In genomic region chr1:116595946-116596741, GRCh38 we compare ENCODE assay signal across 8 cellular contexts. TPM values are rescaled to one million over a fixed set of nuclear protein-coding genes. Genes with fewer than 3 reads are reported as not detected.
DNase-seq lines count a peak whose midpoint lies in the region; ATAC-seq, FAIRE-seq and TF ChIP-seq lines count a peak whose summit lies in the region.
"Not testable (repeated sequence)": the region's sequence is repeated elsewhere in the genome, so short reads cannot be mapped to it uniquely, and the experiment has no call there.

No MANE protein-coding gene starts in this region.

- 46% methylated on average over 8 of the region's 8 CpGs; no CpG with 5 or more reads in 1 of the 2 experiments for WGBS in H1 (ENCODE audit: extremely low coverage in 1 of 2, insufficient coverage in 1 of 2, insufficient read length in 1 of 2, insufficient replicate concordance in 2 of 2, low coverage in 1 of 2, low lambda C conversion rate in 2 of 2, missing lambda C conversion rate in 1 of 2), 2 experiments
- 12% methylated on average over 8 of the region's 8 CpGs for WGBS in right lobe of liver (ENCODE audit: insufficient coverage, low coverage, low lambda C conversion rate, missing lambda C conversion rate)

- H3K4me2 ChIP-seq in H1 (ENCODE audit: insufficient read depth in 1 of 2, low read depth in 2 of 2, low read length in 2 of 2) = not testable (repeated sequence)

- not testable (repeated sequence) for H4K91ac ChIP-seq in H1 (replicated peaks; ENCODE audit: insufficient read length, low read length)

- intact Hi-C loops in right lobe of liver (cut with DNase I) = not testable (repeated sequence)

- H3K27ac ChIP-seq in H1 (ENCODE audit: low read depth, low read length); right lobe of liver: not testable (repeated sequence)

- H3K79me2 ChIP-seq in H1 (ENCODE audit: control insufficient read depth in 1 of 2, insufficient read depth in 2 of 2, low read length in 2 of 2) = not testable (repeated sequence)

- not testable (repeated sequence) for H2AK5ac ChIP-seq in H1 (ENCODE audit: low read depth, low read length)

- not testable (repeated sequence) for H2BK120ac ChIP-seq in H1 (replicated peaks; ENCODE audit: low read depth, low read length)

- FAIRE-seq in H1 (lab: Jason Lieb, UNC) = peak; percentile 62

- peak; percentile 26 to 41; a peak in 3 of 4 replicates for TF ChIP-seq RAD21 in H1 (IDR thresholded peaks at IDR 0.05 in 1 of 2, conservative IDR thresholded peaks at IDR 0.05 in 1 of 2; ENCODE audit: low read depth in 2 of 2, low read length in 2 of 2)

- POLR2A ChIA-PET in H1 (lab: Charles Lee; ENCODE audit: partially characterized antibody) = not testable (repeated sequence)

- not testable (repeated sequence) for H3K9ac ChIP-seq in H1 (replicated peaks in 1 of 4; ENCODE audit: extremely low read depth in 1 of 4, low read depth in 3 of 4, low read length in 3 of 4)

- H3K14ac ChIP-seq in H1 (ENCODE audit: insufficient read length) = not testable (repeated sequence)

- not testable (repeated sequence) for H3K4ac ChIP-seq in H1 (replicated peaks; ENCODE audit: insufficient read length, low read depth, low read length)

- not testable (repeated sequence) for TF ChIP-seq POLR2A in H1 (IDR thresholded peaks at IDR 0.05; ENCODE audit: control extremely low read depth in 1 of 2, low read depth in 2 of 2, low read length in 2 of 2); right lobe of liver (IDR thresholded peaks at IDR 0.05)

- H3K79me1 ChIP-seq in H1 (ENCODE audit: low read depth, low read length) = not testable (repeated sequence)

- TF ChIP-seq EP300 in H1 (IDR thresholded peaks at IDR 0.05; ENCODE audit: borderline replicate concordance in 1 of 2, low read depth in 2 of 2, low read length in 2 of 2) = not testable (repeated sequence)

- H3K56ac ChIP-seq in H1 (replicated peaks; ENCODE audit: insufficient read length, low read depth, low read length) = not testable (repeated sequence)

- H3K36me3 ChIP-seq in H1 (ENCODE audit: control insufficient read depth in 2 of 4, insufficient read depth in 4 of 4, low read length in 3 of 4); right lobe of liver: not testable (repeated sequence)

- H3K4me3 ChIP-seq in AG09309 (ENCODE audit: control insufficient read depth, low read depth, low read length); H1 (ENCODE audit: extremely low read depth in 1 of 4, insufficient read depth in 2 of 4, low read depth in 3 of 4, low read length in 4 of 4); right lobe of liver: not testable (repeated sequence)

- H2AFZ ChIP-seq in H1 (ENCODE audit: low read length) = not testable (repeated sequence)

- TF ChIP-seq CTCF in AG09309 (IDR thresholded peaks at IDR 0.05; ENCODE audit: control insufficient read depth, insufficient read depth, low read depth, low read length, missing control alignments) (peak; percentile 51), H1 (IDR thresholded peaks at IDR 0.05; ENCODE audit: control extremely low read depth in 1 of 3, insufficient read depth in 1 of 3, low read depth in 1 of 3, low read length in 3 of 3) (peak; percentile 21 to 55 (median 39)), right lobe of liver (IDR thresholded peaks at IDR 0.05) (peak; percentile 43 to 51 (median 46))

- H4K8ac ChIP-seq in H1 (ENCODE audit: extremely low read depth, insufficient read depth, low read length) = not testable (repeated sequence)

- not testable (repeated sequence) for H3K4me1 ChIP-seq in H1 (replicated peaks in 1 of 4; ENCODE audit: control insufficient read depth in 3 of 4, insufficient read depth in 4 of 4, low read length in 3 of 4)
- H3K4me1 ChIP-seq in right lobe of liver = peaks cover 0 to 18% (median 5%) of the 10 kb centered on the region in 4 donors

- not testable (repeated sequence) for H3K9me3 ChIP-seq in H1 (ENCODE audit: insufficient read depth in 2 of 2, low read depth in 1 of 2, low read length in 1 of 2); right lobe of liver

- H4K20me1 ChIP-seq in H1 (replicated peaks in 1 of 2; ENCODE audit: control insufficient read depth in 1 of 2, insufficient read depth in 2 of 2, low read length in 2 of 2) = not testable (repeated sequence)

- H3K23ac ChIP-seq in H1 (ENCODE audit: insufficient read length) = not testable (repeated sequence)

- not testable (repeated sequence) for DNase-seq in AG09309 (ENCODE audit: low read depth); H1 (ENCODE audit: low read depth in 1 of 2, low spot score in 2 of 2); right lobe of liver
- peak; percentile 40 for DNase-seq in RKO (ENCODE audit: low spot score)
- DNase-seq in activated T-cell treated with anti-CD3 and anti-CD28 coated beads for 1 hour (ENCODE audit: low read depth) = peak; percentile 13
- peak; percentile 52 for DNase-seq in stimulated activated CD4-positive, alpha-beta T cell treated with anti-CD3 and anti-CD28 coated beads, Interleukin-15, amount 100 ng/mL, for 24 hours

- H3K23me2 ChIP-seq in H1 (ENCODE audit: low read depth, low read length) = not testable (repeated sequence)

- H2BK20ac ChIP-seq in H1 (ENCODE audit: low read length) = not testable (repeated sequence)

- not testable (repeated sequence) for H4K5ac ChIP-seq in H1 (ENCODE audit: insufficient read length, low read depth, low read length)

- not testable (repeated sequence) for H3K18ac ChIP-seq in H1 (ENCODE audit: extremely low read depth, low read length)

- H2BK12ac ChIP-seq in H1 (ENCODE audit: low read depth, low read length) = not testable (repeated sequence)

- not testable (repeated sequence) for H2BK15ac ChIP-seq in H1 (ENCODE audit: low read length)

- not testable (repeated sequence) for H2BK5ac ChIP-seq in H1 (ENCODE audit: low read depth, low read length)

- CTCF ChIA-PET in H1 (lab: Charles Lee; ENCODE audit: partially characterized antibody) = interaction anchor here (0.6 to 4.7 kb wide), 31 partner anchors 8 to 719 kb away, joined by 3 to 46 read pairs (median 3); no protein-coding TSS in a partner anchor

- H3K27me3 ChIP-seq in H1 (replicated peaks in 1 of 4; ENCODE audit: control insufficient read depth in 3 of 4, extremely low read depth in 1 of 4, insufficient read depth in 3 of 4, low read length in 3 of 4); right lobe of liver: not testable (repeated sequence)

- ATAC-seq in GM18867 (IDR thresholded peaks at IDR 0.05; ENCODE audit: unreplicated experiment) (peak; percentile 47), HG03432 (IDR thresholded peaks at IDR 0.05; ENCODE audit: unreplicated experiment) (peak; percentile 52), right lobe of liver (peak; percentile 70 to 80 (median 78))

RNA-seq across cellular contexts. Expression of gene CD58, which starts 25.3 kb away (rescaled TPM):
- total RNA-seq in H1 (2021; fragmentation: NEBNext Ultra II Directional; extraction: Animal tissue kit (Norgen Biotek cat#: 25700)) = 5.5 and 6.0 TPM in 2 replicates
- 2.8 and 5.3 TPM in 2 replicates for polyA plus RNA-seq in H1 (2011; rRNA removed)
- 5.6 TPM for polyA plus RNA-seq in H1 (2011; cell fraction: cytosol; rRNA removed)
- polyA plus RNA-seq in H1 (2011; cell fraction: nucleus; rRNA removed) = 1.8 TPM
- 2.7 to 5.7 TPM (median 3.0 TPM) in 4 replicates for polyA plus RNA-seq in H1 (2012, experiment 1 of 2)
- polyA plus RNA-seq in H1 (2012, experiment 2 of 2) = 2.1 TPM
- 8.4 TPM for polyA plus RNA-seq in H1 (2013, experiment 1 of 2)
- polyA plus RNA-seq in H1 (2013, experiment 2 of 2) = 11.1 TPM
- polyA minus RNA-seq in H1 (2011; rRNA and poly(A)+ RNA removed) = 2.6 and 7.8 TPM in 2 replicates
- 4.0 TPM for polyA minus RNA-seq in H1 (2011; cell fraction: cytosol; rRNA and poly(A)+ RNA removed)
- 8.1 TPM for polyA minus RNA-seq in H1 (2011; cell fraction: nucleus; rRNA and poly(A)+ RNA removed)
- 10 to 100 TPM in 2 of 6 experiments, 1 to 10 TPM in 4; 3.5 to 13.8 (median 7.5) TPM for total RNA-seq in right lobe of liver
